ENCODE assay signal across 11 cellular contexts in genomic region chr19:18771328-18772242, GRCh38. TPM values are rescaled to one million over a fixed set of nuclear protein-coding genes. Genes with fewer than 3 reads are reported as not detected.
A peak's percentile ranks its signal among the peaks of the same experiment; 100 is the strongest.
DNase-seq lines count a peak whose midpoint lies in the region; ATAC-seq, FAIRE-seq and TF ChIP-seq lines count a peak whose summit lies in the region.
"Had no signal": no experiment of that assay in that cellular context is flagged by ENCODE, and none has a peak within 500 bp of the region (broad histone marks: within the 10 kb centered on the region; RNA-seq: fewer than 3 reads in every experiment).

No MANE protein-coding gene starts in this region.

- peaks cover 4% of the 10 kb centered on the region for H3K79me1 ChIP-seq in neuronal stem cell (ENCODE audit: low read depth, low read length)

- peak overlapping the region; percentile 98 for H3K4ac ChIP-seq in neuronal stem cell (ENCODE audit: low read length)

- no peak overlapping the region for H2BK15ac ChIP-seq in neuronal stem cell (ENCODE audit: low read length)

- peak; percentile 44 to 63 for TF ChIP-seq RAD21 in K562 (CRISPR knock-in tag; conservative IDR thresholded peaks at IDR 0.05 in 1 of 2, IDR thresholded peaks at IDR 0.05 in 1 of 2)

- no peak overlapping the region for H4K91ac ChIP-seq in neuronal stem cell (ENCODE audit: low read depth, low read length, poor library complexity)

- no peaks in the 10 kb centered on the region for H3K9me1 ChIP-seq in K562 (ENCODE audit: control insufficient read depth, insufficient read depth, low read length)

- H3K23ac ChIP-seq in neuronal stem cell (ENCODE audit: low read depth, low read length, poor library complexity), result peak overlapping the region; percentile 95

- TF ChIP-seq CTCF in K562 (IDR thresholded peaks at IDR 0.05 in 2 of 3, conservative IDR thresholded peaks at IDR 0.05 in 1 of 3; ENCODE audit: insufficient read depth in 2 of 3, low read depth in 1 of 3, low read length in 3 of 3), result peak; percentile 72
- no peak for TF ChIP-seq CTCF in ovary (IDR thresholded peaks at IDR 0.05)
- no peak for TF ChIP-seq CTCF in gastroesophageal sphincter (IDR thresholded peaks at IDR 0.05)

- H2AFZ ChIP-seq in K562 (ENCODE audit: low read depth, low read length), result no peak overlapping the region
- no peak overlapping the region for H2AFZ ChIP-seq in neuronal stem cell (ENCODE audit: low read length)

- peak; percentile 79 for FAIRE-seq in K562 (lab: Jason Lieb, UNC)
- FAIRE-seq: pancreas had no signal

- DNase-seq in NCI-H82 (lab: John Stamatoyannopoulos, UW) (peak; percentile 58), NCI-H82 treated with DMSO at 0.1 percent for 48 hours (lab: John Stamatoyannopoulos, UW; ENCODE audit: unreplicated experiment) (no peak), HuH-7 (ENCODE audit: low spot score) (peak; percentile 81), K562 (ENCODE audit: extremely low read depth in 1 of 4, low spot score in 3 of 4) (peak in 3 of 4 experiments; percentile 50 to 63 (median 63)), neuronal stem cell (ENCODE audit: low spot score) (no peak), NCI-H187 (lab: John Stamatoyannopoulos, UW) (no peak), ovary (no peak)

- H3K4me2 ChIP-seq in K562 (ENCODE audit: insufficient read depth, low read length), result no peak overlapping the region
- H3K4me2 ChIP-seq in neuronal stem cell (ENCODE audit: insufficient read depth, low read length, poor library complexity, severe bottlenecking), result no peak overlapping the region

- ATAC-seq in K562, result peak; percentile 86
- ATAC-seq in gastroesophageal sphincter, result no peak
- ATAC-seq: pancreas had no signal

- H3K14ac ChIP-seq in neuronal stem cell (ENCODE audit: low read length), result peak overlapping the region; percentile 82

- H3K4me1 ChIP-seq in K562 (replicated peaks in 1 of 2; ENCODE audit: control insufficient read depth in 2 of 2, insufficient read depth in 2 of 2, low read length in 2 of 2), result peaks cover 0 to 66% of the 10 kb centered on the region in 2 experiments; a peak in 4 of 5 replicates
- H3K4me1 ChIP-seq in neuronal stem cell (ENCODE audit: control insufficient read depth in 2 of 2, insufficient read depth in 1 of 2, low read depth in 1 of 2, low read length in 2 of 2), result peaks cover 0 to 7% of the 10 kb centered on the region in 2 donors
- no peaks in the 10 kb centered on the region for H3K4me1 ChIP-seq in ovary (ENCODE audit: insufficient read depth)
- no peaks in the 10 kb centered on the region for H3K4me1 ChIP-seq in gastroesophageal sphincter
- H3K4me1 ChIP-seq: pancreas had no signal

- 23% methylated on average over 34 of the region's 36 CpGs for WGBS in K562 (ENCODE audit: insufficient coverage, low coverage, missing lambda C conversion rate)
- WGBS in neuronal stem cell (ENCODE audit: extremely low coverage in 2 of 2, insufficient read length in 2 of 2, insufficient replicate concordance in 1 of 2), 2 donors, result no CpG with 5 or more reads among the region's 36 CpGs
- 91 to 93% (median 93%) methylated on average over 36 of the region's 36 CpGs for WGBS in ovary, 3 donors
- 92 to 97% methylated on average over 5 to 19 of the region's 36 CpGs for WGBS in gastroesophageal sphincter (ENCODE audit: low coverage in 1 of 2), 2 donors

- H2AK5ac ChIP-seq in neuronal stem cell (ENCODE audit: low read depth, low read length), result peak overlapping the region; percentile 75

- TF ChIP-seq EP300 in K562 (IDR thresholded peaks at IDR 0.05; ENCODE audit: low read length), result no peak
- no peak for TF ChIP-seq EP300 in ovary (IDR thresholded peaks at IDR 0.05)
- no peak for TF ChIP-seq EP300 in gastroesophageal sphincter (IDR thresholded peaks at IDR 0.05)

- H2BK12ac ChIP-seq in neuronal stem cell (ENCODE audit: low read length), result peak overlapping the region; percentile 22

- H3K27ac ChIP-seq in K562 (ENCODE audit: extremely low read depth, low read depth, low read length) (no peak overlapping the region), neuronal stem cell (replicated peaks; ENCODE audit: low read length) (no peak overlapping the region), ovary (no peak overlapping the region), gastroesophageal sphincter (no peak overlapping the region)
- H3K27ac ChIP-seq: pancreas, upper lobe of left lung had no signal

- BruUV-seq in K562 (replicated peaks; lab: Mats Ljungman, UMichigan), result no TSS peak

- no peak overlapping the region for H2BK120ac ChIP-seq in neuronal stem cell (ENCODE audit: low read depth, low read length)

- POLR2A ChIA-PET in K562 (lab: Yijun Ruan, JAX), result interaction anchor here (0.6 kb wide), 1 partner anchor 69 kb away, joined by 3 read pairs; no protein-coding TSS in a partner anchor

- TF ChIP-seq POLR2A in K562 (conservative IDR thresholded peaks at IDR 0.05) (no peak), ovary (IDR thresholded peaks at IDR 0.05) (no peak), gastroesophageal sphincter (IDR thresholded peaks at IDR 0.05) (no peak)

- in situ Hi-C loops in K562 (cut with MboI), result no loop called here

- no peak overlapping the region for H3K4me3 ChIP-seq in K562
- H3K4me3 ChIP-seq in neuronal stem cell (ENCODE audit: low read length in 2 of 2), result peak overlapping the region in 1 of 2 donors; percentile 6
- H3K4me3 ChIP-seq in ovary, result no peak overlapping the region
- no peak overlapping the region for H3K4me3 ChIP-seq in gastroesophageal sphincter
- H3K4me3 ChIP-seq: pancreas, upper lobe of left lung had no signal

- no peaks in the 10 kb centered on the region for H3K36me3 ChIP-seq in K562 (ENCODE audit: control insufficient read depth, insufficient read depth, low read length)
- H3K36me3 ChIP-seq in neuronal stem cell (replicated peaks in 1 of 2; ENCODE audit: control insufficient read depth in 2 of 2, insufficient read depth in 2 of 2, low read length in 2 of 2), result peaks cover 0 to 6% of the 10 kb centered on the region in 2 donors
- H3K36me3 ChIP-seq in ovary, result no peaks in the 10 kb centered on the region
- peaks cover 0 to 66% of the 10 kb centered on the region in 2 donors for H3K36me3 ChIP-seq in gastroesophageal sphincter
- H3K36me3 ChIP-seq: pancreas had no signal

- intact Hi-C loops in K562 (cut with micrococcal nuclease), result loop anchor here (5.0 kb wide), 2 partner anchors 96 to 216 kb away; no protein-coding TSS in a partner anchor
- intact Hi-C loops in ovary (cut with DNase I), result no loop called here

- H4K20me1 ChIP-seq in K562 (replicated peaks; ENCODE audit: control insufficient read depth, insufficient read depth, low read length), result peaks cover 25% of the 10 kb centered on the region

- no peak overlapping the region for H4K8ac ChIP-seq in neuronal stem cell (ENCODE audit: low read depth, low read length)

- H2BK5ac ChIP-seq in neuronal stem cell (ENCODE audit: low read length), result no peak overlapping the region

- H3K9me3 ChIP-seq in K562 (replicated peaks; ENCODE audit: control insufficient read depth, insufficient read depth, low read depth, low read length) (no peaks in the 10 kb centered on the region; the same call in 1 of the 2 replicates), neuronal stem cell (replicated peaks in 1 of 2; ENCODE audit: control insufficient read depth in 2 of 2, insufficient read depth in 1 of 2, low read depth in 1 of 2, low read length in 2 of 2) (peaks cover 0 to 4% of the 10 kb centered on the region in 2 donors), ovary (no peaks in the 10 kb centered on the region), gastroesophageal sphincter (no peaks in the 10 kb centered on the region)
- H3K9me3 ChIP-seq: pancreas, upper lobe of left lung had no signal

- H3K9ac ChIP-seq in K562 (ENCODE audit: insufficient read depth in 1 of 2, low read depth in 2 of 2, low read length in 2 of 2) (no peak overlapping the region), neuronal stem cell (ENCODE audit: low read depth, low read length, poor library complexity) (no peak overlapping the region)

- peak overlapping the region; percentile 71 for H3K18ac ChIP-seq in neuronal stem cell (ENCODE audit: low read length)

- CTCF ChIA-PET in K562 (lab: Yijun Ruan, JAX; ENCODE audit: low intra/inter-chr PET ratio), result interaction anchor here (0.8 kb wide), 1 partner anchor 76 kb away, joined by 3 read pairs; no protein-coding TSS in a partner anchor

- no peaks in the 10 kb centered on the region for H3K79me2 ChIP-seq in K562 (ENCODE audit: control insufficient read depth, insufficient read depth, low read length)

- peaks cover 9 to 40% of the 10 kb centered on the region in 2 experiments; a peak in 4 of 5 replicates for H3K27me3 ChIP-seq in K562 (ENCODE audit: control insufficient read depth in 2 of 2, insufficient read depth in 2 of 2, low read length in 2 of 2)
- H3K27me3 ChIP-seq in neuronal stem cell (ENCODE audit: control insufficient read depth in 3 of 3, insufficient read depth in 3 of 3, low read depth in 1 of 3, low read length in 3 of 3), result peaks cover 0 to 10% (median 0%) of the 10 kb centered on the region in 3 experiments
- no peaks in the 10 kb centered on the region for H3K27me3 ChIP-seq in ovary
- H3K27me3 ChIP-seq in gastroesophageal sphincter, result no peaks in the 10 kb centered on the region
- H3K27me3 ChIP-seq: pancreas, upper lobe of left lung had no signal

RNA-seq across cellular contexts. Expression of gene COMP, which starts 19.5 kb away (rescaled TPM):
- total RNA-seq in K562 (2011; cell fraction: chromatin; rRNA removed; ENCODE audit: low replicate concordance), result not detected in 2 replicates
- not detected in 2 replicates for total RNA-seq in K562 (2011; cell fraction: nucleolus; rRNA removed)
- not detected in 2 replicates for total RNA-seq in K562 (2011; cell fraction: nucleoplasm; rRNA removed)
- total RNA-seq in K562 (2014; rRNA removed), result not detected in 2 replicates
- not detected in 2 replicates for total RNA-seq in K562 (2014; rRNA removed; fragmentation: Illumina TruSeq; extraction: Trizol)
- not detected in 2 replicates for total RNA-seq in K562 (2015; rRNA removed; fragmentation: Illumina TruSeq; extraction: Trizol)
- 0.07 TPM in 1 of 2 replicates, not detected in the other for total RNA-seq in K562 (2021)
- not detected in 2 replicates for polyA plus RNA-seq in K562 (2011; rRNA removed)
- polyA plus RNA-seq in K562 (2011; cell fraction: cytosol; rRNA removed), result not detected in 2 replicates
- polyA plus RNA-seq in K562 (2011; cell fraction: nucleus; rRNA removed), result not detected in 2 replicates
- polyA plus RNA-seq in K562 (2012), result not detected in 2 replicates
- not detected in 2 replicates for polyA plus RNA-seq in K562 (2014; fragmentation: Illumina TruSeq; extraction: Trizol)
- not detected for polyA plus RNA-seq in K562 (2014; fragmentation: Nextera tagmentation; extraction: Ambion mirVana)
- not detected in 2 replicates for polyA plus RNA-seq in K562 (2014; rRNA removed)
- not detected in 2 replicates for polyA minus RNA-seq in K562 (2011; rRNA and poly(A)+ RNA removed)
- polyA minus RNA-seq in K562 (2011; cell fraction: cytosol; rRNA and poly(A)+ RNA removed), result not detected in 2 replicates
- not detected in 2 replicates for polyA minus RNA-seq in K562 (2011; cell fraction: nucleus; rRNA and poly(A)+ RNA removed)
- polyA plus RNA-seq in neuronal stem cell (2013, experiment 1 of 2), result 0.01 TPM
- not detected for polyA plus RNA-seq in neuronal stem cell (2013, experiment 2 of 2)
- total RNA-seq in ovary, result under 1 TPM in 4 of 7 donors, not detected in 3; 0.17 to 0.92 (median 0.52) TPM
- under 1 TPM; 0.08 to 0.35 TPM for polyA plus RNA-seq in ovary
- total RNA-seq in gastroesophageal sphincter, result 1 to 10 TPM in 1 of 4 donors, under 1 TPM in 3; 0.40 to 4.4 (median 0.50) TPM
- total RNA-seq: T-helper 1 cell treated with Interleukin-12 subunit alpha and Interleukin-12 subunit beta and Interleukin-4 antibody, amounts not matched to agents 30 ng/mL and 1 ng/mL, for 36 hours had no signal

Comparison
In these comparisons a context has a peak if more than half of its experiments do, and no peak if none do; other contexts are left out.
1. DNase-seq: peak in NCI-H82 (single experiment), HuH-7 (single experiment) and K562 (3 of 4); none in NCI-H82 treated with DMSO at 0.1 percent for 48 hours (single experiment), neuronal stem cell (single experiment), NCI-H187 (0 of 2) and ovary (0 of 5).
2. CTCF ChIP-seq: peak in K562 (3 of 3); none in ovary (0 of 3) and gastroesophageal sphincter (0 of 4).